1 cellular context compared by ENCODE assay signal in the genomic region with DNA sequence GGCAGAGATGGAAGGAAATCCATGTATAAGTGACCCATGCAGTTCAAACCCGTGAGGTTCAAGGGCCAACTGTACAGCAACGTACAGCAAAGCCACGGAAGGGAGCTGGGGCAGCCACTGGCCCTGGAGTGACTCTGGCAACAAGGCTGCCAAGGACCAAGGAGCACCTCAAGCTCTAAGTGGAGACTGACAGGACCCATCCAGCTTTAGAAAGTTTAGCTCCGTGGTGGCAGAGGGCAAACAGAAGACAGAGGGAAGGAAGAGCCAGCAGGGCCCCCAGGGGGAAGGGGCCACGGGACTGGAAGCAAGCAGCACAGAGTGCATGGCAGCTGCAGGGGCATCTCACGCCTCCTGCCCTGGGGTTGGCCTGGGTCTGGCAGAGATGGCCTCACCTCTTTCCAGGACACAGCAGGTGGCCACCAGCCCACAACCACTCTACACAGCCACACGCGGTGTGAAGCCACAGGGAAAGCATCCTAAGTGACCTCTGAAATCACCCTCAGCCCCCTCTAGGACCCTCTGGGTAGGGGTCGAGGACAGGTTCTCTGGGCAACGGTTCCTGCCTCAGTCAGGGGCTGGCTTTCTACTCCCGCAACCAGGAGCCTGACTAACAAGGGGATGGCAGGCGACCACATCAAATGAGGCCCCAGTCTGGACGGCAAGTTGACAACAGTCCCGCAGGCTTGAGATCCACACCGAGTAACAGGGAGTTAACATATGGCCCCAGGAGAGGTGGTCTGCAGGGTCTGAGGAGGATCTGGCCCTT.
TF ChIP-seq lines count a peak whose summit lies in the region.

No MANE protein-coding gene starts in this region.

TF ChIP-seq in HepG2, 621 proteins besides CTCF, POLR2A, EP300 and RAD21:
- no peak for TF ChIP-seq ZSCAN5A (CRISPR knock-in tag; IDR thresholded peaks at IDR 0.05; ENCODE audit: borderline replicate concordance)
- TF ChIP-seq, protein P1, sequence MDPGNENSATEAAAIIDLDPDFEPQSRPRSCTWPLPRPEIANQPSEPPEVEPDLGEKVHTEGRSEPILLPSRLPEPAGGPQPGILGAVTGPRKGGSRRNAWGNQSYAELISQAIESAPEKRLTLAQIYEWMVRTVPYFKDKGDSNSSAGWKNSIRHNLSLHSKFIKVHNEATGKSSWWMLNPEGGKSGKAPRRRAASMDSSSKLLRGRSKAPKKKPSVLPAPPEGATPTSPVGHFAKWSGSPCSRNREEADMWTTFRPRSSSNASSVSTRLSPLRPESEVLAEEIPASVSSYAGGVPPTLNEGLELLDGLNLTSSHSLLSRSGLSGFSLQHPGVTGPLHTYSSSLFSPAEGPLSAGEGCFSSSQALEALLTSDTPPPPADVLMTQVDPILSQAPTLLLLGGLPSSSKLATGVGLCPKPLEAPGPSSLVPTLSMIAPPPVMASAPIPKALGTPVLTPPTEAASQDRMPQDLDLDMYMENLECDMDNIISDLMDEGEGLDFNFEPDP (CRISPR knock-in tag; conservative IDR thresholded peaks at IDR 0.05): no peak
- TF ChIP-seq, protein P2, sequence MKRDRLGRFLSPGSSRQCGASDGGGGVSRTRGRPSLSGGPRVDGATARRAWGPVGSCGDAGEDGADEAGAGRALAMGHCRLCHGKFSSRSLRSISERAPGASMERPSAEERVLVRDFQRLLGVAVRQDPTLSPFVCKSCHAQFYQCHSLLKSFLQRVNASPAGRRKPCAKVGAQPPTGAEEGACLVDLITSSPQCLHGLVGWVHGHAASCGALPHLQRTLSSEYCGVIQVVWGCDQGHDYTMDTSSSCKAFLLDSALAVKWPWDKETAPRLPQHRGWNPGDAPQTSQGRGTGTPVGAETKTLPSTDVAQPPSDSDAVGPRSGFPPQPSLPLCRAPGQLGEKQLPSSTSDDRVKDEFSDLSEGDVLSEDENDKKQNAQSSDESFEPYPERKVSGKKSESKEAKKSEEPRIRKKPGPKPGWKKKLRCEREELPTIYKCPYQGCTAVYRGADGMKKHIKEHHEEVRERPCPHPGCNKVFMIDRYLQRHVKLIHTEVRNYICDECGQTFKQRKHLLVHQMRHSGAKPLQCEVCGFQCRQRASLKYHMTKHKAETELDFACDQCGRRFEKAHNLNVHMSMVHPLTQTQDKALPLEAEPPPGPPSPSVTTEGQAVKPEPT (CRISPR knock-in tag; IDR thresholded peaks at IDR 0.05; ENCODE audit: low read depth): no peak
- TF ChIP-seq ZNF12 (CRISPR knock-in tag; IDR thresholded peaks at IDR 0.05): no peak
- TF ChIP-seq, protein P3, sequence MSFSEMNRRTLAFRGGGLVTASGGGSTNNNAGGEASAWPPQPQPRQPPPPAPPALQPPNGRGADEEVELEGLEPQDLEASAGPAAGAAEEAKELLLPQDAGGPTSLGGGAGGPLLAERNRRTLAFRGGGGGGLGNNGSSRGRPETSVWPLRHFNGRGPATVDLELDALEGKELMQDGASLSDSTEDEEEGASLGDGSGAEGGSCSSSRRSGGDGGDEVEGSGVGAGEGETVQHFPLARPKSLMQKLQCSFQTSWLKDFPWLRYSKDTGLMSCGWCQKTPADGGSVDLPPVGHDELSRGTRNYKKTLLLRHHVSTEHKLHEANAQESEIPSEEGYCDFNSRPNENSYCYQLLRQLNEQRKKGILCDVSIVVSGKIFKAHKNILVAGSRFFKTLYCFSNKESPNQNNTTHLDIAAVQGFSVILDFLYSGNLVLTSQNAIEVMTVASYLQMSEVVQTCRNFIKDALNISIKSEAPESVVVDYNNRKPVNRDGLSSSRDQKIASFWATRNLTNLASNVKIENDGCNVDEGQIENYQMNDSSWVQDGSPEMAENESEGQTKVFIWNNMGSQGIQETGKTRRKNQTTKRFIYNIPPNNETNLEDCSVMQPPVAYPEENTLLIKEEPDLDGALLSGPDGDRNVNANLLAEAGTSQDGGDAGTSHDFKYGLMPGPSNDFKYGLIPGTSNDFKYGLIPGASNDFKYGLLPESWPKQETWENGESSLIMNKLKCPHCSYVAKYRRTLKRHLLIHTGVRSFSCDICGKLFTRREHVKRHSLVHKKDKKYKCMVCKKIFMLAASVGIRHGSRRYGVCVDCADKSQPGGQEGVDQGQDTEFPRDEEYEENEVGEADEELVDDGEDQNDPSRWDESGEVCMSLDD (CRISPR knock-in tag; IDR thresholded peaks at IDR 0.05; ENCODE audit: borderline replicate concordance): no peak
- no peak for TF ChIP-seq IRF2 (CRISPR knock-in tag; IDR thresholded peaks at IDR 0.05)
- no peak for TF ChIP-seq MZF1 (CRISPR knock-in tag; IDR thresholded peaks at IDR 0.05; ENCODE audit: borderline replicate concordance)
- no peak for TF ChIP-seq ZNF251 (CRISPR knock-in tag; IDR thresholded peaks at IDR 0.05)
- no peak for TF ChIP-seq CCAR2 (optimal IDR thresholded peaks at IDR 0.05; ENCODE audit: low read depth, low read length)
- TF ChIP-seq ZNF687 (CRISPR knock-in tag; IDR thresholded peaks at IDR 0.05): peak; percentile 6; the same call in 1 of the 2 replicates
- TF ChIP-seq, protein P4, sequence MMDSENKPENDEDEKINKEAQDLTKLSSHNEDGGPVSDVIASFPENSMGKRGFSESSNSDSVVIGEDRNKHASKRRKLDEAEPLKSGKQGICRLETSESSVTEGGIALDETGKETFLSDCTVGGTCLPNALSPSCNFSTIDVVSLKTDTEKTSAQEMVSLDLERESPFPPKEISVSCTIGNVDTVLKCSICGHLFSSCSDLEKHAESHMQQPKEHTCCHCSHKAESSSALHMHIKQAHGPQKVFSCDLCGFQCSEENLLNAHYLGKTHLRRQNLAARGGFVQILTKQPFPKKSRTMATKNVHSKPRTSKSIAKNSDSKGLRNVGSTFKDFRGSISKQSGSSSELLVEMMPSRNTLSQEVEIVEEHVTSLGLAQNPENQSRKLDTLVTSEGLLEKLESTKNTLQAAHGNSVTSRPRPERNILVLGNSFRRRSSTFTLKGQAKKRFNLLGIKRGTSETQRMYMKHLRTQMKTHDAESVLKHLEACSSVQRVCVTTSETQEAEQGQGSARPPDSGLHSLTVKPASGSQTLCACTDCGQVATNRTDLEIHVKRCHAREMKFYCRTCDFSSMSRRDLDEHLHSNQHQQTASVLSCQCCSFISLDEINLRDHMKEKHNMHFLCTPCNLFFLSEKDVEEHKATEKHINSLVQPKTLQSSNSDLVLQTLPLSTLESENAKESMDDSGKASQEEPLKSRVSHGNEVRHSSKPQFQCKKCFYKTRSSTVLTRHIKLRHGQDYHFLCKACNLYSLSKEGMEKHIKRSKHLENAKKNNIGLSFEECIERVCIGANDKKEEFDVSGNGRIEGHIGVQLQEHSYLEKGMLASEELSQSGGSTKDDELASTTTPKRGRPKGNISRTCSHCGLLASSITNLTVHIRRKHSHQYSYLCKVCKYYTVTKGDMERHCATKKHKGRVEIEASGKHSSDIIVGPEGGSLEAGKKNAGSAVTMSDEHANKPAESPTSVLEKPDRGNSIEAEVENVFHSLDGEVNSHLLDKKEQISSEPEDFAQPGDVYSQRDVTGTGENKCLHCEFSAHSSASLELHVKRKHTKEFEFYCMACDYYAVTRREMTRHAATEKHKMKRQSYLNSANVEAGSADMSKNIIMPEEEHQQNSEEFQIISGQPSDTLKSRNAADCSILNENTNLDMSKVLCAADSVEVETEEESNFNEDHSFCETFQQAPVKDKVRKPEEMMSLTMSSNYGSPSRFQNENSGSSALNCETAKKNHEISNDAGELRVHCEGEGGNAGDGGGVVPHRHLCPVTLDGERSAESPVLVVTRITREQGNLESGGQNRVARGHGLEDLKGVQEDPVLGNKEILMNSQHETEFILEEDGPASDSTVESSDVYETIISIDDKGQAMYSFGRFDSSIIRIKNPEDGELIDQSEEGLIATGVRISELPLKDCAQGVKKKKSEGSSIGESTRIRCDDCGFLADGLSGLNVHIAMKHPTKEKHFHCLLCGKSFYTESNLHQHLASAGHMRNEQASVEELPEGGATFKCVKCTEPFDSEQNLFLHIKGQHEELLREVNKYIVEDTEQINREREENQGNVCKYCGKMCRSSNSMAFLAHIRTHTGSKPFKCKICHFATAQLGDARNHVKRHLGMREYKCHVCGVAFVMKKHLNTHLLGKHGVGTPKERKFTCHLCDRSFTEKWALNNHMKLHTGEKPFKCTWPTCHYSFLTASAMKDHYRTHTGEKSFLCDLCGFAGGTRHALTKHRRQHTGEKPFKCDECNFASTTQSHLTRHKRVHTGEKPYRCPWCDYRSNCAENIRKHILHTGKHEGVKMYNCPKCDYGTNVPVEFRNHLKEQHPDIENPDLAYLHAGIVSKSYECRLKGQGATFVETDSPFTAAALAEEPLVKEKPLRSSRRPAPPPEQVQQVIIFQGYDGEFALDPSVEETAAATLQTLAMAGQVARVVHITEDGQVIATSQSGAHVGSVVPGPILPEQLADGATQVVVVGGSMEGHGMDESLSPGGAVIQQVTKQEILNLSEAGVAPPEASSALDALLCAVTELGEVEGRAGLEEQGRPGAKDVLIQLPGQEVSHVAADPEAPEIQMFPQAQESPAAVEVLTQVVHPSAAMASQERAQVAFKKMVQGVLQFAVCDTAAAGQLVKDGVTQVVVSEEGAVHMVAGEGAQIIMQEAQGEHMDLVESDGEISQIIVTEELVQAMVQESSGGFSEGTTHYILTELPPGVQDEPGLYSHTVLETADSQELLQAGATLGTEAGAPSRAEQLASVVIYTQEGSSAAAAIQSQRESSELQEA (CRISPR knock-in tag; IDR thresholded peaks at IDR 0.05; ENCODE audit: not compliant biosample characterization): no peak
- no peak for TF ChIP-seq SATB2 (CRISPR knock-in tag; IDR thresholded peaks at IDR 0.05)
- TF ChIP-seq DMAP1 (CRISPR knock-in tag; IDR thresholded peaks at IDR 0.05): no peak
- TF ChIP-seq ZNF766 (CRISPR knock-in tag; IDR thresholded peaks at IDR 0.05; ENCODE audit: borderline replicate concordance): no peak
- TF ChIP-seq ETV5 (CRISPR knock-in tag; IDR thresholded peaks at IDR 0.05; ENCODE audit: borderline replicate concordance): no peak
- TF ChIP-seq, protein P5, sequence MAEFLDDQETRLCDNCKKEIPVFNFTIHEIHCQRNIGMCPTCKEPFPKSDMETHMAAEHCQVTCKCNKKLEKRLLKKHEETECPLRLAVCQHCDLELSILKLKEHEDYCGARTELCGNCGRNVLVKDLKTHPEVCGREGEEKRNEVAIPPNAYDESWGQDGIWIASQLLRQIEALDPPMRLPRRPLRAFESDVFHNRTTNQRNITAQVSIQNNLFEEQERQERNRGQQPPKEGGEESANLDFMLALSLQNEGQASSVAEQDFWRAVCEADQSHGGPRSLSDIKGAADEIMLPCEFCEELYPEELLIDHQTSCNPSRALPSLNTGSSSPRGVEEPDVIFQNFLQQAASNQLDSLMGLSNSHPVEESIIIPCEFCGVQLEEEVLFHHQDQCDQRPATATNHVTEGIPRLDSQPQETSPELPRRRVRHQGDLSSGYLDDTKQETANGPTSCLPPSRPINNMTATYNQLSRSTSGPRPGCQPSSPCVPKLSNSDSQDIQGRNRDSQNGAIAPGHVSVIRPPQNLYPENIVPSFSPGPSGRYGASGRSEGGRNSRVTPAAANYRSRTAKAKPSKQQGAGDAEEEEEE (CRISPR knock-in tag; IDR thresholded peaks at IDR 0.05; ENCODE audit: borderline replicate concordance): no peak
- 0 out of 2 replicates have a peak, but pooled peaks have one; percentile 12 for TF ChIP-seq GABPB1 (CRISPR knock-in tag; IDR thresholded peaks at IDR 0.05)
- peak; percentile 28; the same call in 1 of the 2 replicates for TF ChIP-seq EED (CRISPR knock-in tag; IDR thresholded peaks at IDR 0.05)
- no peak for TF ChIP-seq MTA1 (CRISPR knock-in tag; IDR thresholded peaks at IDR 0.05; ENCODE audit: borderline replicate concordance)
- 0 out of 2 replicates have a peak, but pooled peaks have one; percentile 13 for TF ChIP-seq PHF20 (CRISPR knock-in tag; IDR thresholded peaks at IDR 0.05)
- no peak for TF ChIP-seq SIX1 (CRISPR knock-in tag; IDR thresholded peaks at IDR 0.05; ENCODE audit: borderline replicate concordance)
- no peak for TF ChIP-seq MBD4 (IDR thresholded peaks at IDR 0.05; ENCODE audit: borderline replicate concordance, low read length)
- no peak for TF ChIP-seq KLF6 (CRISPR knock-in tag; IDR thresholded peaks at IDR 0.05)
- TF ChIP-seq ZNF558 (CRISPR knock-in tag; IDR thresholded peaks at IDR 0.05; ENCODE audit: borderline replicate concordance): no peak
